1 cellular context compared by ENCODE assay signal in genomic region chr3:186108941-186109865, GRCh38.
A peak's percentile ranks its signal among the peaks of the same experiment; 100 is the strongest.
TF ChIP-seq lines count a peak whose summit lies in the region.

Gene ETV5 (minus strand): TSS chr3:186109089. CDS start chr3:186105868, 3,221 bp downstream.

TF ChIP-seq in HepG2, 621 proteins besides CTCF, POLR2A, EP300 and RAD21 (continued from another document and continues in another):
- no peak for TF ChIP-seq ZNF549 (CRISPR knock-in tag; IDR thresholded peaks at IDR 0.05)
- TF ChIP-seq BHLHE40 (IDR thresholded peaks at IDR 0.05; ENCODE audit: low read length) = peak; percentile 35; the same call in 1 of the 2 replicates
- TF ChIP-seq ZNF136 (CRISPR knock-in tag; IDR thresholded peaks at IDR 0.05; ENCODE audit: low read depth) = peak; percentile 58; the same call in 1 of the 2 replicates
- no peak for TF ChIP-seq DZIP1 (CRISPR knock-in tag; IDR thresholded peaks at IDR 0.05)
- TF ChIP-seq YEATS4 (CRISPR knock-in tag; IDR thresholded peaks at IDR 0.05; ENCODE audit: borderline replicate concordance) = peak; percentile 79
- TF ChIP-seq PITX1 (CRISPR knock-in tag; IDR thresholded peaks at IDR 0.05) = peak; percentile 13; the same call in 1 of the 2 replicates
- no peak for TF ChIP-seq POGZ (CRISPR knock-in tag; IDR thresholded peaks at IDR 0.05)
- no peak for TF ChIP-seq ZNF550 (CRISPR knock-in tag; IDR thresholded peaks at IDR 0.05; ENCODE audit: borderline replicate concordance)
- TF ChIP-seq PHF20 (CRISPR knock-in tag; IDR thresholded peaks at IDR 0.05) = peak; percentile 44; the same call in 1 of the 2 replicates
- no peak for TF ChIP-seq MZF1 (CRISPR knock-in tag; IDR thresholded peaks at IDR 0.05; ENCODE audit: borderline replicate concordance)
- peak; percentile 15 for TF ChIP-seq HDAC1 (CRISPR knock-in tag; IDR thresholded peaks at IDR 0.05)
- peak; percentile 86 for TF ChIP-seq ZFX (CRISPR knock-in tag; IDR thresholded peaks at IDR 0.05; ENCODE audit: low read depth)
- peak; percentile 84; the same call in 1 of the 2 replicates for TF ChIP-seq KDM5B (CRISPR knock-in tag; IDR thresholded peaks at IDR 0.05; ENCODE audit: borderline replicate concordance)
- TF ChIP-seq GATAD1 (CRISPR knock-in tag; IDR thresholded peaks at IDR 0.05) = peak; percentile 38; the same call in 1 of the 2 replicates
- TF ChIP-seq LCORL (IDR thresholded peaks at IDR 0.05) = no peak
- TF ChIP-seq LCORL (CRISPR knock-in tag; IDR thresholded peaks at IDR 0.05) = peak; percentile 53
- TF ChIP-seq GFI1 (CRISPR knock-in tag; IDR thresholded peaks at IDR 0.05; ENCODE audit: borderline replicate concordance) = peak; percentile 18; the same call in 1 of the 2 replicates
- peak; percentile 31; the same call in 1 of the 2 replicates for TF ChIP-seq KMT2B (CRISPR knock-in tag; IDR thresholded peaks at IDR 0.05)
- TF ChIP-seq IRF2 (CRISPR knock-in tag; IDR thresholded peaks at IDR 0.05) = peak; percentile 37; the same call in 1 of the 2 replicates
- 0 out of 2 replicates have a peak, but pooled peaks have one; percentile 59 for TF ChIP-seq ZNF678 (CRISPR knock-in tag; IDR thresholded peaks at IDR 0.05)
- TF ChIP-seq NONO (IDR thresholded peaks at IDR 0.05) = no peak
- TF ChIP-seq NONO (CRISPR knock-in tag; conservative IDR thresholded peaks at IDR 0.05) = peak; percentile 52; the same call in 1 of the 2 replicates
- peak; percentile 12; the same call in 1 of the 2 replicates for TF ChIP-seq SMC3 (IDR thresholded peaks at IDR 0.05; ENCODE audit: low read length)
- TF ChIP-seq, protein P1, sequence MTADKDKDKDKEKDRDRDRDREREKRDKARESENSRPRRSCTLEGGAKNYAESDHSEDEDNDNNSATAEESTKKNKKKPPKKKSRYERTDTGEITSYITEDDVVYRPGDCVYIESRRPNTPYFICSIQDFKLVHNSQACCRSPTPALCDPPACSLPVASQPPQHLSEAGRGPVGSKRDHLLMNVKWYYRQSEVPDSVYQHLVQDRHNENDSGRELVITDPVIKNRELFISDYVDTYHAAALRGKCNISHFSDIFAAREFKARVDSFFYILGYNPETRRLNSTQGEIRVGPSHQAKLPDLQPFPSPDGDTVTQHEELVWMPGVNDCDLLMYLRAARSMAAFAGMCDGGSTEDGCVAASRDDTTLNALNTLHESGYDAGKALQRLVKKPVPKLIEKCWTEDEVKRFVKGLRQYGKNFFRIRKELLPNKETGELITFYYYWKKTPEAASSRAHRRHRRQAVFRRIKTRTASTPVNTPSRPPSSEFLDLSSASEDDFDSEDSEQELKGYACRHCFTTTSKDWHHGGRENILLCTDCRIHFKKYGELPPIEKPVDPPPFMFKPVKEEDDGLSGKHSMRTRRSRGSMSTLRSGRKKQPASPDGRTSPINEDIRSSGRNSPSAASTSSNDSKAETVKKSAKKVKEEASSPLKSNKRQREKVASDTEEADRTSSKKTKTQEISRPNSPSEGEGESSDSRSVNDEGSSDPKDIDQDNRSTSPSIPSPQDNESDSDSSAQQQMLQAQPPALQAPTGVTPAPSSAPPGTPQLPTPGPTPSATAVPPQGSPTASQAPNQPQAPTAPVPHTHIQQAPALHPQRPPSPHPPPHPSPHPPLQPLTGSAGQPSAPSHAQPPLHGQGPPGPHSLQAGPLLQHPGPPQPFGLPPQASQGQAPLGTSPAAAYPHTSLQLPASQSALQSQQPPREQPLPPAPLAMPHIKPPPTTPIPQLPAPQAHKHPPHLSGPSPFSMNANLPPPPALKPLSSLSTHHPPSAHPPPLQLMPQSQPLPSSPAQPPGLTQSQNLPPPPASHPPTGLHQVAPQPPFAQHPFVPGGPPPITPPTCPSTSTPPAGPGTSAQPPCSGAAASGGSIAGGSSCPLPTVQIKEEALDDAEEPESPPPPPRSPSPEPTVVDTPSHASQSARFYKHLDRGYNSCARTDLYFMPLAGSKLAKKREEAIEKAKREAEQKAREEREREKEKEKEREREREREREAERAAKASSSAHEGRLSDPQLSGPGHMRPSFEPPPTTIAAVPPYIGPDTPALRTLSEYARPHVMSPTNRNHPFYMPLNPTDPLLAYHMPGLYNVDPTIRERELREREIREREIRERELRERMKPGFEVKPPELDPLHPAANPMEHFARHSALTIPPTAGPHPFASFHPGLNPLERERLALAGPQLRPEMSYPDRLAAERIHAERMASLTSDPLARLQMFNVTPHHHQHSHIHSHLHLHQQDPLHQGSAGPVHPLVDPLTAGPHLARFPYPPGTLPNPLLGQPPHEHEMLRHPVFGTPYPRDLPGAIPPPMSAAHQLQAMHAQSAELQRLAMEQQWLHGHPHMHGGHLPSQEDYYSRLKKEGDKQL (CRISPR knock-in tag; IDR thresholded peaks at IDR 0.05; ENCODE audit: low read depth) = peak; percentile 26; the same call in 1 of the 2 replicates
- peak; percentile 49; the same call in 1 of the 2 replicates for TF ChIP-seq IRX3 (CRISPR knock-in tag; IDR thresholded peaks at IDR 0.05; ENCODE audit: borderline replicate concordance, low read depth)
- TF ChIP-seq CERS6 (CRISPR knock-in tag; IDR thresholded peaks at IDR 0.05) = no peak
- no peak; the same call in 1 of the 2 replicates for TF ChIP-seq ZNF263 (CRISPR knock-in tag; IDR thresholded peaks at IDR 0.05)
- TF ChIP-seq ZNF670 (CRISPR knock-in tag; IDR thresholded peaks at IDR 0.05; ENCODE audit: borderline replicate concordance) = peak; percentile 82; the same call in 1 of the 2 replicates
- TF ChIP-seq ZFY (CRISPR knock-in tag; IDR thresholded peaks at IDR 0.05) = peak; percentile 91
- TF ChIP-seq FOXO4 (CRISPR knock-in tag; conservative IDR thresholded peaks at IDR 0.05) = no peak
- TF ChIP-seq GABPB1 (CRISPR knock-in tag; IDR thresholded peaks at IDR 0.05) = peak; percentile 42; the same call in 1 of the 2 replicates
- TF ChIP-seq SMAD9 (CRISPR knock-in tag; IDR thresholded peaks at IDR 0.05) = 0 out of 2 replicates have a peak, but pooled peaks have one; percentile 35
- TF ChIP-seq RARA (CRISPR knock-in tag; IDR thresholded peaks at IDR 0.05) = peak; percentile 50
- peak; percentile 67; the same call in 1 of the 2 replicates for TF ChIP-seq KLF6 (CRISPR knock-in tag; IDR thresholded peaks at IDR 0.05)
- TF ChIP-seq ARNT2 (CRISPR knock-in tag; IDR thresholded peaks at IDR 0.05; ENCODE audit: low read depth) = 0 out of 2 replicates have a peak, but pooled peaks have one; percentile 62
- peak; percentile 16; the same call in 1 of the 2 replicates for TF ChIP-seq ZSCAN12 (CRISPR knock-in tag; IDR thresholded peaks at IDR 0.05)
- TF ChIP-seq, protein P2, sequence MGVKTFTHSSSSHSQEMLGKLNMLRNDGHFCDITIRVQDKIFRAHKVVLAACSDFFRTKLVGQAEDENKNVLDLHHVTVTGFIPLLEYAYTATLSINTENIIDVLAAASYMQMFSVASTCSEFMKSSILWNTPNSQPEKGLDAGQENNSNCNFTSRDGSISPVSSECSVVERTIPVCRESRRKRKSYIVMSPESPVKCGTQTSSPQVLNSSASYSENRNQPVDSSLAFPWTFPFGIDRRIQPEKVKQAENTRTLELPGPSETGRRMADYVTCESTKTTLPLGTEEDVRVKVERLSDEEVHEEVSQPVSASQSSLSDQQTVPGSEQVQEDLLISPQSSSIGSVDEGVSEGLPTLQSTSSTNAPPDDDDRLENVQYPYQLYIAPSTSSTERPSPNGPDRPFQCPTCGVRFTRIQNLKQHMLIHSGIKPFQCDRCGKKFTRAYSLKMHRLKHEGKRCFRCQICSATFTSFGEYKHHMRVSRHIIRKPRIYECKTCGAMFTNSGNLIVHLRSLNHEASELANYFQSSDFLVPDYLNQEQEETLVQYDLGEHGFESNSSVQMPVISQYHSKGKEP (CRISPR knock-in tag; IDR thresholded peaks at IDR 0.05) = no peak
- 0 out of 2 replicates have a peak, but pooled peaks have one; percentile 9 for TF ChIP-seq ZBTB42 (CRISPR knock-in tag; IDR thresholded peaks at IDR 0.05)
- TF ChIP-seq E2F1 (CRISPR knock-in tag; IDR thresholded peaks at IDR 0.05) = peak; percentile 43; the same call in 1 of the 2 replicates
- peak; percentile 84; the same call in 1 of the 2 replicates for TF ChIP-seq ATF7-NPFF (CRISPR knock-in tag; IDR thresholded peaks at IDR 0.05; ENCODE audit: low read depth)
- TF ChIP-seq, protein P3, sequence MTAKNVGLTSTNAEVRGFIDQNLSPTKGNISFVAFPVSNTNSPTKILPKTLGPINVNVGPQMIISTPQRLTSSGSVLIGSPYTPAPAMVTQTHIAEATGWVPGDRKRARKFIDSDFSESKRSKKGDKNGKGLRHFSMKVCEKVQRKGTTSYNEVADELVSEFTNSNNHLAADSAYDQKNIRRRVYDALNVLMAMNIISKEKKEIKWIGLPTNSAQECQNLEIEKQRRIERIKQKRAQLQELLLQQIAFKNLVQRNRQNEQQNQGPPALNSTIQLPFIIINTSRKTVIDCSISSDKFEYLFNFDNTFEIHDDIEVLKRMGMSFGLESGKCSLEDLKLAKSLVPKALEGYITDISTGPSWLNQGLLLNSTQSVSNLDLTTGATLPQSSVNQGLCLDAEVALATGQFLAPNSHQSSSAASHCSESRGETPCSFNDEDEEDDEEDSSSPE (CRISPR knock-in tag; IDR thresholded peaks at IDR 0.05) = no peak
- TF ChIP-seq SIX1 (CRISPR knock-in tag; IDR thresholded peaks at IDR 0.05; ENCODE audit: borderline replicate concordance) = peak; percentile 9; the same call in 1 of the 2 replicates
- peak; percentile 65; the same call in 1 of the 2 replicates for TF ChIP-seq ZSCAN31 (CRISPR knock-in tag; IDR thresholded peaks at IDR 0.05; ENCODE audit: low read depth)
- no peak for TF ChIP-seq CAMTA2 (CRISPR knock-in tag; IDR thresholded peaks at IDR 0.05; ENCODE audit: borderline replicate concordance)
- no peak for TF ChIP-seq KLF9 (CRISPR knock-in tag; IDR thresholded peaks at IDR 0.05; ENCODE audit: low read depth)
- TF ChIP-seq, protein P4, sequence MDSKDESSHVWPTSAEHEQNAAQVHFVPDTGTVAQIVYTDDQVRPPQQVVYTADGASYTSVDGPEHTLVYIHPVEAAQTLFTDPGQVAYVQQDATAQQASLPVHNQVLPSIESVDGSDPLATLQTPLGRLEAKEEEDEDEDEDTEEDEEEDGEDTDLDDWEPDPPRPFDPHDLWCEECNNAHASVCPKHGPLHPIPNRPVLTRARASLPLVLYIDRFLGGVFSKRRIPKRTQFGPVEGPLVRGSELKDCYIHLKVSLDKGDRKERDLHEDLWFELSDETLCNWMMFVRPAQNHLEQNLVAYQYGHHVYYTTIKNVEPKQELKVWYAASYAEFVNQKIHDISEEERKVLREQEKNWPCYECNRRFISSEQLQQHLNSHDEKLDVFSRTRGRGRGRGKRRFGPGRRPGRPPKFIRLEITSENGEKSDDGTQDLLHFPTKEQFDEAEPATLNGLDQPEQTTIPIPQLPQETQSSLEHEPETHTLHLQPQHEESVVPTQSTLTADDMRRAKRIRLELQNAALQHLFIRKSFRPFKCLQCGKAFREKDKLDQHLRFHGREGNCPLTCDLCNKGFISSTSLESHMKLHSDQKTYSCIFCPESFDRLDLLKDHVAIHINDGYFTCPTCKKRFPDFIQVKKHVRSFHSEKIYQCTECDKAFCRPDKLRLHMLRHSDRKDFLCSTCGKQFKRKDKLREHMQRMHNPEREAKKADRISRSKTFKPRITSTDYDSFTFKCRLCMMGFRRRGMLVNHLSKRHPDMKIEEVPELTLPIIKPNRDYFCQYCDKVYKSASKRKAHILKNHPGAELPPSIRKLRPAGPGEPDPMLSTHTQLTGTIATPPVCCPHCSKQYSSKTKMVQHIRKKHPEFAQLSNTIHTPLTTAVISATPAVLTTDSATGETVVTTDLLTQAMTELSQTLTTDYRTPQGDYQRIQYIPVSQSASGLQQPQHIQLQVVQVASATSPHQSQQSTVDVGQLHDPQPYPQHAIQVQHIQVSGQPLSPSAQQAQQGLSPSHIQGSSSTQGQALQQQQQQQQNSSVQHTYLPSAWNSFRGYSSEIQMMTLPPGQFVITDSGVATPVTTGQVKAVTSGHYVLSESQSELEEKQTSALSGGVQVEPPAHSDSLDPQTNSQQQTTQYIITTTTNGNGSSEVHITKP (CRISPR knock-in tag; IDR thresholded peaks at IDR 0.05; ENCODE audit: low read depth) = 0 out of 2 replicates have a peak, but pooled peaks have one; percentile 68
